19 cellular contexts compared by ENCODE assay signal in genomic region chr12:72471806-72472205, GRCh38.
A peak's percentile ranks its signal among the peaks of the same experiment; 100 is the strongest.
DNase-seq lines count a peak whose midpoint lies in the region; ATAC-seq and TF ChIP-seq lines count a peak whose summit lies in the region.
"Had no signal": no experiment of that assay in that cellular context is flagged by ENCODE, and none has a peak within 500 bp of the region (broad histone marks: within the 10 kb centered on the region; RNA-seq: fewer than 3 reads in every experiment).

No MANE protein-coding gene starts in this region.

- H4K5ac ChIP-seq in IMR-90 (ENCODE audit: low read depth, low read length), result no peak overlapping the region

- H2BK5ac ChIP-seq in IMR-90 (ENCODE audit: low read depth, low read length, poor library complexity, severe bottlenecking) (no peak overlapping the region), neuronal stem cell (ENCODE audit: low read length) (no peak overlapping the region)

- H2BK15ac ChIP-seq in IMR-90 (ENCODE audit: low read depth, low read length) (no peak overlapping the region), neuronal stem cell (ENCODE audit: low read length) (no peak overlapping the region)

- 43% methylated on average over 1 of the region's 3 CpGs; no CpG with 5 or more reads in 1 of the 2 experiments for WGBS in IMR-90 (ENCODE audit: extremely low coverage in 2 of 2, insufficient read length in 1 of 2), 2 experiments
- WGBS in neuronal stem cell (ENCODE audit: extremely low coverage in 2 of 2, insufficient read length in 2 of 2, insufficient replicate concordance in 1 of 2), 2 donors, result no CpG with 5 or more reads among the region's 3 CpGs

- H2AK9ac ChIP-seq in IMR-90 (replicated peaks; ENCODE audit: low read depth, low read length, poor library complexity), result no peak overlapping the region

- no peaks in the 10 kb centered on the region for H3K9me3 ChIP-seq in IMR-90 (ENCODE audit: control insufficient read depth, insufficient read depth, low read length)
- H3K9me3 ChIP-seq in neuronal stem cell (replicated peaks in 1 of 2; ENCODE audit: control insufficient read depth in 2 of 2, insufficient read depth in 1 of 2, low read depth in 1 of 2, low read length in 2 of 2), result no peaks in the 10 kb centered on the region
- H3K9me3 ChIP-seq: Peyer's patch, SK-N-SH had no signal

- H3K9me1 ChIP-seq in IMR-90 (ENCODE audit: insufficient read depth, low read length), result no peaks in the 10 kb centered on the region

- BruUV-seq in IMR-90 (replicated peaks; lab: Mats Ljungman, UMichigan), result no TSS peak

- TF ChIP-seq POLR2A in IMR-90 (IDR thresholded peaks at IDR 0.05; ENCODE audit: low read depth, low read length), result no peak

- TF ChIP-seq CTCF in IMR-90 (conservative IDR thresholded peaks at IDR 0.05; ENCODE audit: low read depth, low read length), result no peak

- no peak for TF ChIP-seq RAD21 in IMR-90 (IDR thresholded peaks at IDR 0.05; ENCODE audit: low read length)

- no peak overlapping the region for H2BK120ac ChIP-seq in IMR-90 (ENCODE audit: low read depth, low read length)
- H2BK120ac ChIP-seq in neuronal stem cell (ENCODE audit: low read depth, low read length), result no peak overlapping the region

- in situ Hi-C loops in IMR-90 (cut with MboI; ENCODE audit: low sequenced_read_pairs), result no loop called here

- H2AK5ac ChIP-seq in IMR-90 (ENCODE audit: low read depth, low read length), result no peak overlapping the region
- no peak overlapping the region for H2AK5ac ChIP-seq in neuronal stem cell (ENCODE audit: low read depth, low read length)

- intact Hi-C loops in IMR-90 (cut with micrococcal nuclease), result no loop called here

- H3K14ac ChIP-seq in IMR-90 (replicated peaks; ENCODE audit: low read depth, low read length) (0 out of 2 replicates have a peak overlapping the region, but pooled peaks have one; percentile 0), neuronal stem cell (ENCODE audit: low read length) (no peak overlapping the region)

- H4K91ac ChIP-seq in IMR-90 (ENCODE audit: insufficient read depth, low read depth, low read length), result no peak overlapping the region
- H4K91ac ChIP-seq in neuronal stem cell (ENCODE audit: low read depth, low read length, poor library complexity), result no peak overlapping the region

- no peak overlapping the region for H2BK20ac ChIP-seq in IMR-90 (ENCODE audit: low read depth, low read length)

- H3K18ac ChIP-seq in IMR-90 (ENCODE audit: low read depth, low read length), result no peak overlapping the region
- no peak overlapping the region for H3K18ac ChIP-seq in neuronal stem cell (ENCODE audit: low read length)

- H3K27ac ChIP-seq in IMR-90 (ENCODE audit: insufficient read depth, low read length) (no peak overlapping the region), neuronal stem cell (replicated peaks; ENCODE audit: low read length) (no peak overlapping the region)
- H3K27ac ChIP-seq: KMS-11, Peyer's patch had no signal

- H4K8ac ChIP-seq in IMR-90 (ENCODE audit: low read depth in 2 of 2, low read length in 2 of 2), result no peak overlapping the region
- H4K8ac ChIP-seq in neuronal stem cell (ENCODE audit: low read depth, low read length), result no peak overlapping the region

- no peaks in the 10 kb centered on the region for H3K36me3 ChIP-seq in H7 (replicated peaks; ENCODE audit: control insufficient read depth, insufficient read depth, low read length)
- no peaks in the 10 kb centered on the region for H3K36me3 ChIP-seq in IMR-90 (ENCODE audit: control insufficient read depth, insufficient read depth, low read length)
- H3K36me3 ChIP-seq in neuronal stem cell (replicated peaks in 1 of 2; ENCODE audit: control insufficient read depth in 2 of 2, insufficient read depth in 2 of 2, low read length in 2 of 2), result no peaks in the 10 kb centered on the region

- H3K27me3 ChIP-seq in H7 (ENCODE audit: control insufficient read depth, insufficient read depth, low read length) (no peaks in the 10 kb centered on the region), IMR-90 (ENCODE audit: control insufficient read depth, insufficient read depth, low read length) (no peaks in the 10 kb centered on the region), neuronal stem cell (ENCODE audit: control insufficient read depth in 3 of 3, insufficient read depth in 3 of 3, low read depth in 1 of 3, low read length in 3 of 3) (no peaks in the 10 kb centered on the region)
- H3K27me3 ChIP-seq: Peyer's patch had no signal

- POLR2A ChIA-PET in IMR-90 (lab: Charles Lee; ENCODE audit: unreplicated experiment), result no interaction called here

- H3K4me2 ChIP-seq in IMR-90 (ENCODE audit: low read depth, low read length) (peak overlapping the region; percentile 42; the same call in 1 of the 2 replicates), neuronal stem cell (ENCODE audit: insufficient read depth, low read length, poor library complexity, severe bottlenecking) (no peak overlapping the region)
- H3K4me2 ChIP-seq: KMS-11, SK-N-SH had no signal

- H3K9ac ChIP-seq in IMR-90 (ENCODE audit: low read depth, low read length) (no peak overlapping the region), neuronal stem cell (ENCODE audit: low read depth, low read length, poor library complexity) (no peak overlapping the region)
- H3K9ac ChIP-seq: KMS-11, SK-N-SH had no signal

- no peak overlapping the region for H3K56ac ChIP-seq in IMR-90 (ENCODE audit: extremely low read depth, insufficient read depth, low read length)

- H3K23ac ChIP-seq in IMR-90 (ENCODE audit: low read depth, low read length), result no peak overlapping the region
- no peak overlapping the region for H3K23ac ChIP-seq in neuronal stem cell (ENCODE audit: low read depth, low read length, poor library complexity)

- no peak overlapping the region for H2BK12ac ChIP-seq in neuronal stem cell (ENCODE audit: low read length)

- H3K4ac ChIP-seq in IMR-90 (ENCODE audit: low read depth, low read length) (no peak overlapping the region), neuronal stem cell (ENCODE audit: low read length) (no peak overlapping the region)

- dilution Hi-C loops in IMR-90 (cut with HindIII; ENCODE audit: low sequenced_read_pairs, unreplicated experiment), result no loop called here

- H3K4me1 ChIP-seq in IMR-90 (ENCODE audit: control insufficient read depth, insufficient read depth, low read length), result peaks cover 1% of the 10 kb centered on the region; the same call in 1 of the 2 replicates
- H3K4me1 ChIP-seq in neuronal stem cell (ENCODE audit: control insufficient read depth in 2 of 2, insufficient read depth in 1 of 2, low read depth in 1 of 2, low read length in 2 of 2), result no peaks in the 10 kb centered on the region
- H3K4me1 ChIP-seq: Peyer's patch had no signal

- CTCF ChIA-PET in IMR-90 (lab: Yijun Ruan, JAX), result interaction anchor here (1.1 kb wide), 1 partner anchor 19 kb away, joined by 5 read pairs; no protein-coding TSS in a partner anchor

- no peak overlapping the region for H3K4me3 ChIP-seq in H7 (ENCODE audit: insufficient read depth, low read depth, low read length)
- H3K4me3 ChIP-seq in IMR-90 (ENCODE audit: insufficient read depth, low read depth, low read length), result no peak overlapping the region
- H3K4me3 ChIP-seq in neuronal stem cell (ENCODE audit: low read length in 2 of 2), result no peak overlapping the region
- H3K4me3 ChIP-seq: Peyer's patch had no signal

- no peaks in the 10 kb centered on the region for H4K20me1 ChIP-seq in IMR-90 (ENCODE audit: insufficient read depth, low read length)

- H2AFZ ChIP-seq in IMR-90 (replicated peaks; ENCODE audit: low read length, poor library complexity) (no peak overlapping the region), neuronal stem cell (ENCODE audit: low read length) (peak overlapping the region; percentile 31)

- DNase-seq in H7 (peak; percentile 2), IMR-90 (no peak), iPS-NIHi11 (ENCODE audit: low spot score) (peak; percentile 10), neuronal stem cell (ENCODE audit: low spot score) (no peak), glomerular visceral epithelial cell (ENCODE audit: extremely low spot score) (no peak), EL (no peak), middle frontal gyrus (ENCODE audit: extremely low spot score, low spot score) (no peak)
- DNase-seq: ACHN, AML-193, DMS 273 treated with DMSO at 0.1 percent for 48 hours, NCI-H1436, NCI-H2029 treated with DMSO at 0.1 percent for 48 hours, NCI-H2227 treated with DMSO at 0.1 percent for 48 hours, NCI-H524, Peyer's patch, SK-N-SH had no signal

- H3K79me1 ChIP-seq in IMR-90 (ENCODE audit: low read depth in 1 of 2, low read length in 2 of 2) (peaks cover 3 to 14% of the 10 kb centered on the region in 2 experiments; a peak in 3 of 4 replicates), neuronal stem cell (ENCODE audit: low read depth, low read length) (no peaks in the 10 kb centered on the region)

- no peak for ATAC-seq in IMR-90 (ENCODE audit: low read depth)
- ATAC-seq: HepG2, Right ventricle myocardium inferior had no signal

TF ChIP-seq in IMR-90, 13 proteins besides CTCF, POLR2A, EP300 and RAD21:
- TF ChIP-seq CHD1 (IDR thresholded peaks at IDR 0.05; ENCODE audit: low read depth, low read length) (no peak), MXI1 (IDR thresholded peaks at IDR 0.05; ENCODE audit: borderline replicate concordance, low read depth, low read length) (no peak), MAZ (IDR thresholded peaks at IDR 0.05; ENCODE audit: borderline replicate concordance, low read depth, low read length) (no peak), CEBPB (IDR thresholded peaks at IDR 0.05; ENCODE audit: low read depth, low read length) (no peak), FOS (IDR thresholded peaks at IDR 0.05; ENCODE audit: low read depth, low read length) (no peak), BHLHE40 (IDR thresholded peaks at IDR 0.05; ENCODE audit: low read depth, low read length) (no peak), ELK1 (IDR thresholded peaks at IDR 0.05; ENCODE audit: borderline replicate concordance, low read depth, low read length) (no peak)

Comparison
In these comparisons a context has a peak if more than half of its experiments do, and no peak if none do; other contexts are left out.
1. DNase-seq: peak in H7 (single experiment) and iPS-NIHi11 (single experiment); none in IMR-90 (single experiment), neuronal stem cell (single experiment), glomerular visceral epithelial cell (single experiment), EL (single experiment) and middle frontal gyrus (single experiment).